8 cellular contexts compared by ENCODE assay signal in genomic region chr3:69326821-69327433, GRCh38. TPM values are rescaled to one million over a fixed set of nuclear protein-coding genes. Genes with fewer than 3 reads are reported as not detected.
DNase-seq lines count a peak whose midpoint lies in the region; ATAC-seq, FAIRE-seq and TF ChIP-seq lines count a peak whose summit lies in the region.

No MANE protein-coding gene starts in this region.

- H3K4me3 ChIP-seq in CD8-positive, alpha-beta memory T cell (ENCODE audit: low read length) = peak overlapping the region; percentile 11
- H3K4me3 ChIP-seq in Jurkat, Clone E6-1 (ENCODE audit: low read length) = peak overlapping the region; percentile 40
- H3K4me3 ChIP-seq in GM12878 (peak overlapping the region; percentile 39; the same call in 1 of the 2 replicates), body of pancreas (no peak overlapping the region)

- peaks cover 24% of the 10 kb centered on the region for H3K4me1 ChIP-seq in CD8-positive, alpha-beta memory T cell (ENCODE audit: insufficient read depth, low read length)
- H3K4me1 ChIP-seq in GM12878 (ENCODE audit: control insufficient read depth, insufficient read depth, low read length) (peaks cover 22% of the 10 kb centered on the region), body of pancreas (no peaks in the 10 kb centered on the region)

- H3K27ac Mint-ChIP-seq in CD8-positive, alpha-beta memory T cell = peak overlapping the region; percentile 8 to 84 (median 69)
- H3K27ac Mint-ChIP-seq in endothelial cell (ENCODE audit: unreplicated experiment) = no peak overlapping the region

- 0% methylated on average over 5 of the region's 5 CpGs for WGBS in GM12878 (ENCODE audit: insufficient coverage, insufficient replicate concordance, low lambda C conversion rate, missing lambda C conversion rate)
- 50 to 57% methylated on average over 5 of the region's 5 CpGs for WGBS in body of pancreas, 2 donors

- TF ChIP-seq CTCF in GM12878 (IDR thresholded peaks at IDR 0.05 in 2 of 3, conservative IDR thresholded peaks at IDR 0.05 in 1 of 3; ENCODE audit: control insufficient read depth in 2 of 3, extremely low read depth in 1 of 3, insufficient read depth in 1 of 3, low read depth in 3 of 3, low read length in 3 of 3) = no peak
- no peak for TF ChIP-seq CTCF in body of pancreas (IDR thresholded peaks at IDR 0.05)
- no peak for TF ChIP-seq CTCF in endothelial cell (IDR thresholded peaks at IDR 0.05; ENCODE audit: unreplicated experiment)

- in situ Hi-C loops in GM12878 (cut with MboI) = no loop called here

- SMC1A ChIA-PET in GM12878 (lab: Charles Lee; ENCODE audit: uncharacterized antibody, unreplicated experiment) = interaction anchor here (0.9 to 8.3 kb wide), 25 partner anchors 10 to 233 kb away, joined by 3 to 111 read pairs (median 6); no protein-coding TSS in a partner anchor

- H3K27me3 ChIP-seq in CD8-positive, alpha-beta memory T cell (ENCODE audit: insufficient read depth, low read length, poor library complexity, severe bottlenecking) = no peaks in the 10 kb centered on the region
- H3K27me3 ChIP-seq in GM12878 (replicated peaks in 1 of 2; ENCODE audit: control insufficient read depth in 2 of 2, insufficient read depth in 2 of 2, low read length in 1 of 2) (no peaks in the 10 kb centered on the region), body of pancreas (no peaks in the 10 kb centered on the region)

- no peaks in the 10 kb centered on the region for H3K27me3 Mint-ChIP-seq in CD8-positive, alpha-beta memory T cell
- H3K27me3 Mint-ChIP-seq in endothelial cell (ENCODE audit: unreplicated experiment) = no peaks in the 10 kb centered on the region

- H3K36me3 Mint-ChIP-seq in CD8-positive, alpha-beta memory T cell = no peaks in the 10 kb centered on the region
- H3K36me3 Mint-ChIP-seq in endothelial cell (ENCODE audit: low read depth, unreplicated experiment) = peaks cover 4% of the 10 kb centered on the region

- BruUV-seq in GM12878 (replicated peaks; lab: Mats Ljungman, UMichigan) = no TSS peak

- H3K79me2 ChIP-seq in GM12878 (ENCODE audit: control insufficient read depth, insufficient read depth, low read length) = no peaks in the 10 kb centered on the region

- peaks cover 22 to 31% (median 30%) of the 10 kb centered on the region in 3 donors for H3K4me1 Mint-ChIP-seq in CD8-positive, alpha-beta memory T cell
- peaks cover 39% of the 10 kb centered on the region for H3K4me1 Mint-ChIP-seq in endothelial cell (ENCODE audit: unreplicated experiment)

- ATAC-seq in GM21381 (IDR thresholded peaks at IDR 0.05; ENCODE audit: unreplicated experiment) = peak; percentile 84
- ATAC-seq in GM12878 = peak; percentile 80
- no peak for ATAC-seq in body of pancreas

- TF ChIP-seq RAD21 in GM12878 (IDR thresholded peaks at IDR 0.05; ENCODE audit: insufficient read depth, low read depth, low read length) = peak; percentile 7; the same call in 1 of the 2 replicates

- H3K9me3 Mint-ChIP-seq in CD8-positive, alpha-beta memory T cell = no peaks in the 10 kb centered on the region
- no peaks in the 10 kb centered on the region for H3K9me3 Mint-ChIP-seq in endothelial cell (ENCODE audit: unreplicated experiment)

- no peak for TF ChIP-seq POLR2A in GM12878 (IDR thresholded peaks at IDR 0.05; ENCODE audit: low read depth, low read length)
- TF ChIP-seq POLR2A in body of pancreas (IDR thresholded peaks at IDR 0.05) = no peak

- TF ChIP-seq EP300 in GM12878 (IDR thresholded peaks at IDR 0.05; ENCODE audit: borderline replicate concordance in 1 of 2, control insufficient read depth in 1 of 2, low read depth in 2 of 2, low read length in 2 of 2) = peak; percentile 84 to 95

- peak; percentile 31 for FAIRE-seq in GM12878 (lab: Jason Lieb, UNC)

- CTCF ChIA-PET in CD8-positive, alpha-beta memory T cell (lab: Charles Lee) = interaction anchor here (1.5 kb wide), 1 partner anchor 206 kb away, joined by 3 read pairs; no protein-coding TSS in a partner anchor
- CTCF ChIA-PET in GM12878 (lab: Yijun Ruan, JAX) = interaction anchor here (0.7 to 15.5 kb wide), 14 partner anchors 9 to 528 kb away, joined by 3 to 236 read pairs (median 9); partner anchors contain the start of gene FRMD4B

- H3K4me3 Mint-ChIP-seq in CD8-positive, alpha-beta memory T cell = peak overlapping the region; percentile 8 to 80 (median 72)
- no peak overlapping the region for H3K4me3 Mint-ChIP-seq in endothelial cell (ENCODE audit: unreplicated experiment)

- peak in 3 of 5 donors; percentile 8 to 49 (median 43) for DNase-seq in CD8-positive, alpha-beta memory T cell
- peak; percentile 81 for DNase-seq in Jurkat, Clone E6-1 (ENCODE audit: low read depth, low spot score)
- DNase-seq in GM12878 (ENCODE audit: low read depth, low spot score) (peak; percentile 86), body of pancreas (no peak), NOMO-1 (lab: John Stamatoyannopoulos, UW; ENCODE audit: unreplicated experiment in 2 of 2) (no peak), endothelial cell (ENCODE audit: low spot score) (no peak)
- DNase-seq in stimulated activated CD8-positive, alpha-beta memory T cell treated with anti-CD3 and anti-CD28 coated beads, Interleukin-15, amount 100 ng/mL, for 1 hour (ENCODE audit: low read depth) = peak; percentile 4

- no peaks in the 10 kb centered on the region for H3K9me3 ChIP-seq in CD8-positive, alpha-beta memory T cell (ENCODE audit: low read length)
- H3K9me3 ChIP-seq in GM12878 (replicated peaks; ENCODE audit: control insufficient read depth, insufficient read depth, low read length) = no peaks in the 10 kb centered on the region
- H3K9me3 ChIP-seq in body of pancreas = no peaks in the 10 kb centered on the region

- peak overlapping the region; percentile 67 for H2AFZ ChIP-seq in GM12878 (ENCODE audit: control insufficient read depth, low read depth, low read length)

- no peaks in the 10 kb centered on the region for H4K20me1 ChIP-seq in GM12878 (ENCODE audit: control insufficient read depth, insufficient read depth)

- H3K9ac ChIP-seq in GM12878 (ENCODE audit: control insufficient read depth, insufficient read depth, low read length) = peak overlapping the region; percentile 17; the same call in 1 of the 2 replicates

- intact Hi-C loops in GM12878 (cut with micrococcal nuclease; ENCODE audit: unreplicated experiment) (loop anchor here (10.0 kb wide), 1 partner anchor 618 kb away; no protein-coding TSS in a partner anchor), body of pancreas (cut with DNase I) (no loop called here)

- H3K27ac ChIP-seq in CD8-positive, alpha-beta memory T cell (ENCODE audit: low read depth, low read length) = no peak overlapping the region
- H3K27ac ChIP-seq in GM12878 (ENCODE audit: control insufficient read depth, insufficient read depth) = peak overlapping the region; percentile 76
- H3K27ac ChIP-seq in body of pancreas = no peak overlapping the region

- H3K4me2 ChIP-seq in GM12878 (ENCODE audit: control insufficient read depth, insufficient read depth) = peak overlapping the region; percentile 87

- RAD21 ChIA-PET in GM12878 (lab: Charles Lee; ENCODE audit: unreplicated experiment) = interaction anchor here (0.6 to 8.7 kb wide), 16 partner anchors 11 to 528 kb away, joined by 3 to 83 read pairs (median 5); no protein-coding TSS in a partner anchor

- H3K36me3 ChIP-seq in CD8-positive, alpha-beta memory T cell (ENCODE audit: insufficient read depth, low read length) = no peaks in the 10 kb centered on the region
- H3K36me3 ChIP-seq in GM12878 (ENCODE audit: control insufficient read depth in 2 of 2, insufficient read depth in 2 of 2, low read length in 1 of 2) = no peaks in the 10 kb centered on the region
- H3K36me3 ChIP-seq in body of pancreas (replicated peaks in 1 of 2; ENCODE audit: insufficient read depth in 1 of 2, low read depth in 2 of 2) = no peaks in the 10 kb centered on the region

- POLR2A ChIA-PET in CD8-positive, alpha-beta memory T cell (lab: Charles Lee) = no interaction called here
- POLR2A ChIA-PET in GM12878 (lab: Charles Lee) = interaction anchor here (0.8 to 1.6 kb wide), 7 partner anchors 8 to 233 kb away, joined by 3 to 8 read pairs (median 4); no protein-coding TSS in a partner anchor

TF ChIP-seq in GM12878, 131 proteins besides CTCF, POLR2A, EP300 and RAD21 (continues in another document):
- no peak for TF ChIP-seq HDGF (IDR thresholded peaks at IDR 0.05)
- peak in 1 of 2 experiments; percentile 35; a peak in 1 of 3 replicates for TF ChIP-seq EGR1 (IDR thresholded peaks at IDR 0.05; ENCODE audit: borderline replicate concordance in 1 of 2, low read depth in 2 of 2, low read length in 2 of 2)
- TF ChIP-seq CREB1 (IDR thresholded peaks at IDR 0.05; ENCODE audit: low read depth) = peak; percentile 81; the same call in 1 of the 2 replicates
- TF ChIP-seq CHD1 (IDR thresholded peaks at IDR 0.05; ENCODE audit: low read depth, low read length) = no peak

RNA-seq across cellular contexts. Expression of gene FRMD4B, which starts 59.0 kb away (rescaled TPM):
- total RNA-seq in CD8-positive, alpha-beta memory T cell = 10 to 100 TPM; 40.3 to 41.1 TPM
- polyA plus RNA-seq in CD8-positive, alpha-beta memory T cell = 3.0 TPM
- 9.7 TPM for polyA plus RNA-seq in Jurkat, Clone E6-1 (2012; ENCODE audit: insufficient read depth, insufficient read length)
- total RNA-seq in GM12878 (2013; cell fraction: nucleolus; rRNA removed) = 90.0 and 92.7 TPM in 2 replicates
- total RNA-seq in GM12878 (2014; rRNA removed) = 8.2 and 9.0 TPM in 2 replicates
- 10.6 and 10.8 TPM in 2 replicates for total RNA-seq in GM12878 (2014; rRNA removed; fragmentation: Illumina TruSeq; extraction: Trizol)
- 6.9 TPM in 2 replicates for total RNA-seq in GM12878 (2021)
- 0.08 TPM for polyA plus RNA-seq in GM12878 (2011; ENCODE audit: low read depth)
- polyA plus RNA-seq in GM12878 (2011; rRNA removed) = 6.7 and 6.9 TPM in 2 replicates
- 4.5 and 5.4 TPM in 2 replicates for polyA plus RNA-seq in GM12878 (2011; cell fraction: cytosol; rRNA removed)
- polyA plus RNA-seq in GM12878 (2011; cell fraction: nucleus; rRNA removed) = 7.4 and 7.7 TPM in 2 replicates
- 0.89 and 1.1 TPM in 2 replicates for polyA plus RNA-seq in GM12878 (2012)
- 9.1 and 9.8 TPM in 2 replicates for polyA plus RNA-seq in GM12878 (2014; fragmentation: Illumina TruSeq; extraction: Trizol)
- polyA plus RNA-seq in GM12878 (2014; fragmentation: Nextera tagmentation; extraction: Ambion mirVana) = 10 to 100 TPM in 1 of 2 experiments, 1 to 10 TPM in 1; 7.0 to 11.4 TPM
- 7.5 and 9.0 TPM in 2 replicates for polyA plus RNA-seq in GM12878 (2014; rRNA removed)
- 1 to 10 TPM; 3.9 to 7.0 TPM for polyA plus RNA-seq in GM12878 (2016; fragmentation: Nextera tagmentation; extraction: Ambion mirVana)
- 10.0 and 11.8 TPM in 2 replicates for polyA minus RNA-seq in GM12878 (2011; rRNA and poly(A)+ RNA removed)
- 2.7 and 3.7 TPM in 2 replicates for polyA minus RNA-seq in GM12878 (2011; cell fraction: cytosol; rRNA and poly(A)+ RNA removed)
- 7.7 and 11.7 TPM in 2 replicates for polyA minus RNA-seq in GM12878 (2011; cell fraction: nucleus; rRNA and poly(A)+ RNA removed)
- total RNA-seq in body of pancreas = 10 to 100 TPM in 1 of 2 donors, 1 to 10 TPM in 1; 7.3 to 14.3 TPM
- total RNA-seq in endothelial cell (ENCODE audit: unreplicated experiment) = 102 TPM

Comparison
In these comparisons a context has a peak if more than half of its experiments do, and no peak if none do; other contexts are left out.
1. DNase-seq: peak in CD8-positive, alpha-beta memory T cell (3 of 5), Jurkat, Clone E6-1 (single experiment), GM12878 (single experiment) and stimulated activated CD8-positive, alpha-beta memory T cell treated with anti-CD3 and anti-CD28 coated beads, Interleukin-15, amount 100 ng/mL, for 1 hour (single experiment); none in body of pancreas (0 of 4), NOMO-1 (0 of 2) and endothelial cell (single experiment).
2. H3K4me3 ChIP-seq: peak in CD8-positive, alpha-beta memory T cell (single experiment), Jurkat, Clone E6-1 (single experiment) and GM12878 (single experiment); none in body of pancreas (0 of 2).